In the genomic region with DNA sequence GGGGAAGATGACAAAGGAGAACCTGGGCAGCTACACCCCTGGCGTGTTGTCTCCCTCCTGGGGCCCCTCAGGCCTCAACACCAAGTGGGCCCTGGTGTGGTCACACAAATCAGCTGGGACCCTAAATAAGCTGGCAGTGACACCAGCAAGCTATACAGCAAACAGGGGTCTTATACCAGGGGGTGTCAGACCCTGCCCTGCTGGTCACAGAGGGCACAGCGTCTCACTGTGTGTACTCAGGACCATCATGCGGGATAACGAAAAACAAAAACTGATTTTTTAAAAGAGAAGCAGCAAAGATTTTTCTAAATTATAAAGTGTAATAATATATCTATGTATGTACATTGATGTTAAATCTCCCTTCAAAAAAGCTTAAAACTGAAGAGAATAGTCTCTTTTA, we compare ENCODE assay signal across 20 cellular contexts.
DNase-seq lines count a peak whose midpoint lies in the region; ATAC-seq and TF ChIP-seq lines count a peak whose summit lies in the region.
"Had no signal": no experiment of that assay in that cellular context is flagged by ENCODE, and none has a peak within 500 bp of the region (broad histone marks: within the 10 kb centered on the region; RNA-seq: fewer than 3 reads in every experiment).

No MANE protein-coding gene starts in this region.

- no peaks in the 10 kb centered on the region for H3K4me1 ChIP-seq in GM23338 (ENCODE audit: insufficient read depth)
- H3K4me1 ChIP-seq in mesenchymal stem cell (ENCODE audit: control insufficient read depth, insufficient read depth, low read depth, low read length): peaks cover 9% of the 10 kb centered on the region
- H3K4me1 ChIP-seq: HAP-1 had no signal

- H3K27ac Mint-ChIP-seq in GM23338: no peak overlapping the region
- no peak overlapping the region for H3K27ac Mint-ChIP-seq in type B pancreatic cell
- H3K27ac Mint-ChIP-seq: CD8-positive, alpha-beta T cell; HFFc6 had no signal

- H3K36me3 ChIP-seq in GM23338 (ENCODE audit: insufficient read depth): no peaks in the 10 kb centered on the region
- no peaks in the 10 kb centered on the region for H3K36me3 ChIP-seq in mesenchymal stem cell (ENCODE audit: control insufficient read depth in 1 of 2, insufficient read depth in 2 of 2, low read depth in 1 of 2, low read length in 2 of 2)
- H3K36me3 ChIP-seq: HAP-1 had no signal

- H3K4ac ChIP-seq in mesenchymal stem cell (ENCODE audit: low read depth in 1 of 2, low read length in 2 of 2): no peak overlapping the region

- H3K27ac ChIP-seq in GM23338 (ENCODE audit: low read depth): no peak overlapping the region
- H3K27ac ChIP-seq in mesenchymal stem cell (ENCODE audit: low read length, poor library complexity, severe bottlenecking): no peak overlapping the region
- H3K27ac ChIP-seq: A549, C4-2B had no signal

- peak; percentile 67 for ATAC-seq in GM23338
- ATAC-seq: CD8-positive, alpha-beta T cell had no signal

- H3K27me3 ChIP-seq in GM23338 (ENCODE audit: insufficient read depth) (no peaks in the 10 kb centered on the region), mesenchymal stem cell (ENCODE audit: control insufficient read depth in 1 of 2, insufficient read depth in 1 of 2, low read length in 2 of 2) (no peaks in the 10 kb centered on the region)

- H4K8ac ChIP-seq in mesenchymal stem cell (ENCODE audit: low read length): no peak overlapping the region

- H3F3A ChIP-seq in GM23338 (replicated peaks; ENCODE audit: low read depth): no peaks in the 10 kb centered on the region

- H3K4me2 ChIP-seq in GM23338 (no peak overlapping the region), mesenchymal stem cell (ENCODE audit: low read length, poor library complexity, severe bottlenecking) (no peak overlapping the region)
- H3K4me2 ChIP-seq: A549 had no signal

- peak in 1 of 2 experiments; percentile 30; a peak in 2 of 4 replicates for TF ChIP-seq CTCF in GM23338 (conservative IDR thresholded peaks at IDR 0.05; ENCODE audit: low read depth in 2 of 2)
- peak; percentile 9 for TF ChIP-seq CTCF in astrocyte of the cerebellum (IDR thresholded peaks at IDR 0.05; ENCODE audit: low read depth, low read length, missing control alignments)
- TF ChIP-seq CTCF in type B pancreatic cell (conservative IDR thresholded peaks at IDR 0.05): peak; percentile 40

- no peak overlapping the region for H3K23ac ChIP-seq in mesenchymal stem cell (ENCODE audit: low read length in 2 of 2)

- H3K4me3 Mint-ChIP-seq in GM23338 (no peak overlapping the region), type B pancreatic cell (no peak overlapping the region)
- H3K4me3 Mint-ChIP-seq: CD8-positive, alpha-beta T cell; HFFc6 had no signal

- H2BK12ac ChIP-seq in mesenchymal stem cell (ENCODE audit: low read length in 2 of 2): no peak overlapping the region

- no peak overlapping the region for H3K9ac ChIP-seq in mesenchymal stem cell (ENCODE audit: low read length)

- H2AFZ ChIP-seq in GM23338: no peak overlapping the region
- H2AFZ ChIP-seq in mesenchymal stem cell (ENCODE audit: low read depth, low read length): peak overlapping the region; percentile 56

- no peaks in the 10 kb centered on the region for H4K20me1 ChIP-seq in GM23338 (replicated peaks; ENCODE audit: insufficient read depth)

- H3K36me3 Mint-ChIP-seq in GM23338 (ENCODE audit: low read depth) (no peaks in the 10 kb centered on the region), type B pancreatic cell (no peaks in the 10 kb centered on the region)

- no peak overlapping the region for H3K4me3 ChIP-seq in GM23338
- H3K4me3 ChIP-seq in astrocyte of the cerebellum (ENCODE audit: low read depth, low read length): no peak overlapping the region
- no peak overlapping the region for H3K4me3 ChIP-seq in mesenchymal stem cell (ENCODE audit: insufficient read depth in 1 of 2, low read depth in 1 of 2, low read length in 2 of 2)
- H3K4me3 ChIP-seq: A549, HAP-1 had no signal

- no peak overlapping the region for H2BK15ac ChIP-seq in mesenchymal stem cell (ENCODE audit: low read depth, poor library complexity, severe bottlenecking)

- H3K27me3 Mint-ChIP-seq in GM23338 (ENCODE audit: insufficient read depth, low read depth, poor library complexity) (peaks cover 1% of the 10 kb centered on the region), type B pancreatic cell (no peaks in the 10 kb centered on the region)

- no peak overlapping the region for H4K91ac ChIP-seq in mesenchymal stem cell (ENCODE audit: low read length)

- no peaks in the 10 kb centered on the region for H3K9me3 ChIP-seq in mesenchymal stem cell (ENCODE audit: control insufficient read depth, low read length)
- H3K9me3 ChIP-seq: A549, Caco-2, HAP-1 had no signal

- H2BK5ac ChIP-seq in mesenchymal stem cell (ENCODE audit: low read depth, low read length, poor library complexity, severe bottlenecking): no peak overlapping the region

- no peak overlapping the region for H2BK120ac ChIP-seq in mesenchymal stem cell (ENCODE audit: low read depth, low read length)

- 100% methylated on average over 2 of the region's 4 CpGs for WGBS in mesenchymal stem cell

- H3K18ac ChIP-seq in mesenchymal stem cell (ENCODE audit: low read depth in 1 of 2, low read length in 2 of 2): no peak overlapping the region

- no peaks in the 10 kb centered on the region for H3K79me1 ChIP-seq in mesenchymal stem cell (replicated peaks; ENCODE audit: low read length, poor library complexity, severe bottlenecking)

- H3K9me3 Mint-ChIP-seq in GM23338: no peaks in the 10 kb centered on the region; the same call in 2 of the 3 replicates
- H3K9me3 Mint-ChIP-seq in type B pancreatic cell: no peaks in the 10 kb centered on the region
- H3K9me3 Mint-ChIP-seq: CD8-positive, alpha-beta T cell had no signal

- DNase-seq in GM23338 (ENCODE audit: low spot score) (no peak), astrocyte of the cerebellum (ENCODE audit: low read depth) (no peak), mesenchymal stem cell (no peak), type B pancreatic cell (ENCODE audit: extremely low spot score, unreplicated experiment) (no peak), midbrain (lab: John Stamatoyannopoulos, UW) (no peak), inferior parietal cortex (ENCODE audit: extremely low spot score) (no peak), glomerular visceral epithelial cell (ENCODE audit: extremely low spot score) (no peak)
- DNase-seq: CD8-positive, alpha-beta T cell; HFFc6; KBM-7; NCI-H1105 treated with DMSO at 0.1 percent for 48 hours; NCI-H146; NCI-H2029; NCI-H446; NCI-H524 treated with DMSO at 0.1 percent for 48 hours; NCI-H774 had no signal

- H3K14ac ChIP-seq in mesenchymal stem cell (ENCODE audit: low read length in 2 of 2): no peak overlapping the region

- no peaks in the 10 kb centered on the region for H3K9me2 ChIP-seq in GM23338 (ENCODE audit: insufficient read depth)

- H3K4me1 Mint-ChIP-seq in GM23338: peaks cover 12% of the 10 kb centered on the region
- peaks cover 15% of the 10 kb centered on the region for H3K4me1 Mint-ChIP-seq in type B pancreatic cell (ENCODE audit: unreplicated experiment)

- H2AK5ac ChIP-seq in mesenchymal stem cell (ENCODE audit: low read length, severe bottlenecking): no peak overlapping the region

- H3K79me2 ChIP-seq in GM23338 (replicated peaks; ENCODE audit: insufficient read depth): no peaks in the 10 kb centered on the region

- in situ Hi-C loops in astrocyte of the cerebellum (cut with HindIII; ENCODE audit: low sequenced_read_pairs): no loop called here

TF ChIP-seq in GM23338, 12 proteins besides CTCF, POLR2A, EP300 and RAD21:
- TF ChIP-seq POLR2AphosphoS5 (IDR thresholded peaks at IDR 0.05; ENCODE audit: low read depth): no peak
- TF ChIP-seq, protein P1, sequence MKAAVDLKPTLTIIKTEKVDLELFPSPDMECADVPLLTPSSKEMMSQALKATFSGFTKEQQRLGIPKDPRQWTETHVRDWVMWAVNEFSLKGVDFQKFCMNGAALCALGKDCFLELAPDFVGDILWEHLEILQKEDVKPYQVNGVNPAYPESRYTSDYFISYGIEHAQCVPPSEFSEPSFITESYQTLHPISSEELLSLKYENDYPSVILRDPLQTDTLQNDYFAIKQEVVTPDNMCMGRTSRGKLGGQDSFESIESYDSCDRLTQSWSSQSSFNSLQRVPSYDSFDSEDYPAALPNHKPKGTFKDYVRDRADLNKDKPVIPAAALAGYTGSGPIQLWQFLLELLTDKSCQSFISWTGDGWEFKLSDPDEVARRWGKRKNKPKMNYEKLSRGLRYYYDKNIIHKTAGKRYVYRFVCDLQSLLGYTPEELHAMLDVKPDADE (IDR thresholded peaks at IDR 0.05): no peak
- no peak for TF ChIP-seq EZH2 (IDR thresholded peaks at IDR 0.05; ENCODE audit: low read depth, unreplicated experiment)
- TF ChIP-seq CREB1 (CRISPR knock-in tag; IDR thresholded peaks at IDR 0.05; ENCODE audit: low read depth): no peak
- TF ChIP-seq JUNB (IDR thresholded peaks at IDR 0.05; ENCODE audit: unreplicated experiment): no peak
- TF ChIP-seq ZNF331 (CRISPR knock-in tag; IDR thresholded peaks at IDR 0.05; ENCODE audit: low read depth): no peak
